Comparison of ENCODE assay signal across 25 cellular contexts in genomic region chr19:48516536-48516935, GRCh38. TPM values are rescaled to one million over a fixed set of nuclear protein-coding genes. Genes with fewer than 3 reads are reported as not detected.
"Had no signal": no experiment of that assay in that cellular context is flagged by ENCODE, and none has a peak within 500 bp of the region (broad histone marks: within the 10 kb centered on the region; RNA-seq: fewer than 3 reads in every experiment).

No MANE protein-coding gene starts in this region.

- H3K4me2 ChIP-seq: hepatocyte had no signal

- H3K9me3 Mint-ChIP-seq: naive thymus-derived CD4-positive, alpha-beta T cell; stimulated activated naive B cell treated with anti-CD40 and anti-IgM and Interleukin-4, amounts not matched to agents 10 μg/mL and 1 μg/mL and 100 μg/mL, for 72 hours; stimulated activated naive CD8-positive, alpha-beta T cell treated with anti-CD3 and anti-CD28 coated beads, Interleukin-15, amount 100 ng/mL, for 72 hours had no signal

- H2AFZ ChIP-seq: hepatocyte, parathyroid adenoma had no signal

- H3K27me3 Mint-ChIP-seq: naive thymus-derived CD4-positive, alpha-beta T cell; stimulated activated naive CD8-positive, alpha-beta T cell treated with anti-CD3 and anti-CD28 coated beads, Interleukin-15, amount 100 ng/mL, for 72 hours had no signal

- DNase-seq: colonic mucosa; dermis blood vessel endothelial cell; foreskin melanocyte; head of caudate nucleus; left colon; left ventricle myocardium superior; mesenchymal stem cell; naive thymus-derived CD4-positive, alpha-beta T cell; psoas muscle; sigmoid colon; stimulated activated CD4-positive, alpha-beta T cell treated with anti-CD3 and anti-CD28 coated beads, Interleukin-2, amount 100 ng/mL, for 24 hours; stimulated activated CD4-positive, alpha-beta T cell treated with anti-CD3 and anti-CD28 coated beads, Interleukin-4, amount 100 ng/mL, for 4 hours; stimulated activated naive B cell treated with anti-CD40 and anti-IgM and Interleukin-4, amounts not matched to agents 10 μg/mL and 1 μg/mL and 100 μg/mL, for 72 hours; stimulated activated naive CD8-positive, alpha-beta T cell treated with anti-CD3 and anti-CD28 coated beads, Interleukin-15, amount 100 ng/mL, for 72 hours; testis had no signal

- H3K36me3 Mint-ChIP-seq: naive thymus-derived CD4-positive, alpha-beta T cell; stimulated activated naive B cell treated with anti-CD40 and anti-IgM and Interleukin-4, amounts not matched to agents 10 μg/mL and 1 μg/mL and 100 μg/mL, for 72 hours had no signal

- H3K4me1 ChIP-seq: psoas muscle had no signal

- H3K4me3 ChIP-seq: colonic mucosa, hepatocyte, lung, psoas muscle, sigmoid colon, skin epidermis, testis, tibial nerve had no signal

- H3K27ac Mint-ChIP-seq: stimulated activated naive B cell treated with anti-CD40 and anti-IgM and Interleukin-4, amounts not matched to agents 10 μg/mL and 1 μg/mL and 100 μg/mL, for 72 hours had no signal

- H3K9me3 ChIP-seq: colonic mucosa, psoas muscle, sigmoid colon, testis, tibial nerve had no signal

- H3K27ac ChIP-seq: colonic mucosa, hepatocyte, parathyroid adenoma, psoas muscle, sigmoid colon, skin epidermis, testis, tibial nerve had no signal

- H3K27me3 ChIP-seq: testis had no signal

- H3K9ac ChIP-seq: parathyroid adenoma had no signal

- H3K79me2 ChIP-seq: hepatocyte, parathyroid adenoma had no signal

- H3K4me3 Mint-ChIP-seq: stimulated activated naive B cell treated with anti-CD40 and anti-IgM and Interleukin-4, amounts not matched to agents 10 μg/mL and 1 μg/mL and 100 μg/mL, for 72 hours; stimulated activated naive CD8-positive, alpha-beta T cell treated with anti-CD3 and anti-CD28 coated beads, Interleukin-15, amount 100 ng/mL, for 72 hours had no signal

- H3K36me3 ChIP-seq: colonic mucosa, sigmoid colon, tibial nerve had no signal

RNA-seq across cellular contexts. Expression of gene LMTK3, which starts 4.9 kb away (rescaled TPM):
- total RNA-seq: dermis blood vessel endothelial cell, subcutaneous adipose tissue had no signal

RNA-seq across cellular contexts. Expression of gene SULT2B1, which starts 35.4 kb away (rescaled TPM):
- total RNA-seq: cerebellum; dermis blood vessel endothelial cell; endothelial cell of umbilical vein; hepatocyte; mononuclear cell; naive thymus-derived CD4-positive, alpha-beta T cell; omental fat pad; psoas muscle; subcutaneous adipose tissue; tibial nerve had no signal
- polyA plus RNA-seq: endothelial cell of umbilical vein had no signal
